2 cellular contexts compared by ENCODE assay signal in the genomic region with DNA sequence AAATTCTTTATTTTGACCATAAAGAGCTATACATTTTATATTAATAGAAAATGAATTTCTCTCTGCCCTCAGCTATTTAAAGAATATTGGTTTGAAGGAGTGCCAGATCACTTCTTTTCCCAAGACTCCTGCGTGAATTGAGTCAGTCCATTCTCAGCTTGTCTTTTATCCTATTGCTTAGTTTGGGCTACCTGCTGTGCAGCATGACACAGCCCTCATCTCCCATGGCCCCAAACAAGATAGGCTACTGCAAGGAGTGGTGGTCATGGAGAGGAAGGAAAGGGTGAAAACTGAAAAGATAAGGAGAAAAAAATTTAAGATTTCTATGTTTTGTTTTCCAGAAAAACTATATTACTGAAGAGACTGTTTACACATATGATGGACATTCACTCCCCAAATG.
TF ChIP-seq lines count a peak whose summit lies in the region.

No MANE protein-coding gene starts in this region.

TF ChIP-seq in GM23338, 12 proteins besides CTCF, POLR2A, EP300 and RAD21 (continues in another document):
- TF ChIP-seq REST (IDR thresholded peaks at IDR 0.05; ENCODE audit: unreplicated experiment) (no peak), STAT1 (IDR thresholded peaks at IDR 0.05; ENCODE audit: unreplicated experiment) (no peak), POLR2AphosphoS5 (IDR thresholded peaks at IDR 0.05; ENCODE audit: low read depth) (no peak), CREB1 (CRISPR knock-in tag; IDR thresholded peaks at IDR 0.05; ENCODE audit: low read depth) (no peak), EZH2 (IDR thresholded peaks at IDR 0.05; ENCODE audit: low read depth, unreplicated experiment) (no peak), NANOG (IDR thresholded peaks at IDR 0.05; ENCODE audit: borderline replicate concordance) (no peak), ZNF462 (CRISPR knock-in tag; IDR thresholded peaks at IDR 0.05) (no peak), ZNF331 (CRISPR knock-in tag; IDR thresholded peaks at IDR 0.05; ENCODE audit: low read depth) (no peak), EZH2phosphoT487 (IDR thresholded peaks at IDR 0.05; ENCODE audit: unreplicated experiment) (no peak)
- TF ChIP-seq, protein P1, sequence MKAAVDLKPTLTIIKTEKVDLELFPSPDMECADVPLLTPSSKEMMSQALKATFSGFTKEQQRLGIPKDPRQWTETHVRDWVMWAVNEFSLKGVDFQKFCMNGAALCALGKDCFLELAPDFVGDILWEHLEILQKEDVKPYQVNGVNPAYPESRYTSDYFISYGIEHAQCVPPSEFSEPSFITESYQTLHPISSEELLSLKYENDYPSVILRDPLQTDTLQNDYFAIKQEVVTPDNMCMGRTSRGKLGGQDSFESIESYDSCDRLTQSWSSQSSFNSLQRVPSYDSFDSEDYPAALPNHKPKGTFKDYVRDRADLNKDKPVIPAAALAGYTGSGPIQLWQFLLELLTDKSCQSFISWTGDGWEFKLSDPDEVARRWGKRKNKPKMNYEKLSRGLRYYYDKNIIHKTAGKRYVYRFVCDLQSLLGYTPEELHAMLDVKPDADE (IDR thresholded peaks at IDR 0.05): no peak

TF ChIP-seq in K562, 482 proteins besides CTCF, POLR2A, EP300 and RAD21:
- TF ChIP-seq, protein P2, sequence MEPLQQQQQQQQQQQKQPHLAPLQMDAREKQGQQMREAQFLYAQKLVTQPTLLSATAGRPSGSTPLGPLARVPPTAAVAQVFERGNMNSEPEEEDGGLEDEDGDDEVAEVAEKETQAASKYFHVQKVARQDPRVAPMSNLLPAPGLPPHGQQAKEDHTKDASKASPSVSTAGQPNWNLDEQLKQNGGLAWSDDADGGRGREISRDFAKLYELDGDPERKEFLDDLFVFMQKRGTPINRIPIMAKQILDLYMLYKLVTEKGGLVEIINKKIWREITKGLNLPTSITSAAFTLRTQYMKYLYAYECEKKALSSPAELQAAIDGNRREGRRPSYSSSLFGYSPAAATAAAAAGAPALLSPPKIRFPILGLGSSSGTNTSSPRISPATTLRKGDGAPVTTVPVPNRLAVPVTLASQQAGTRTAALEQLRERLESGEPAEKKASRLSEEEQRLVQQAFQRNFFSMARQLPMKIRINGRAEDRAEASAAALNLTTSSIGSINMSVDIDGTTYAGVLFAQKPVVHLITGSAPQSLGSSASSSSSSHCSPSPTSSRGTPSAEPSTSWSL (CRISPR knock-in tag; IDR thresholded peaks at IDR 0.05; ENCODE audit: borderline replicate concordance): no peak
- TF ChIP-seq, protein P3, sequence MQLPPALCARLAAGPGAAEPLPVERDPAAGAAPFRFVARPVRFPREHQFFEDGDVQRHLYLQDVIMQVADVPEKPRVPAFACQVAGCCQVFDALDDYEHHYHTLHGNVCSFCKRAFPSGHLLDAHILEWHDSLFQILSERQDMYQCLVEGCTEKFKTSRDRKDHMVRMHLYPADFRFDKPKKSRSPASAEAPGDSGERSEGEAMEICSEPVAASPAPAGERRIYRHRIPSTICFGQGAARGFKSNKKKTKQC (CRISPR knock-in tag; IDR thresholded peaks at IDR 0.05): no peak
- TF ChIP-seq USF1 (CRISPR knock-in tag; IDR thresholded peaks at IDR 0.05): no peak
- no peak for TF ChIP-seq ETV6 (IDR thresholded peaks at IDR 0.05; ENCODE audit: borderline replicate concordance in 1 of 2, low read depth in 2 of 2, low read length in 1 of 2)
- no peak for TF ChIP-seq ETV6 (CRISPR knock-in tag; IDR thresholded peaks at IDR 0.05; ENCODE audit: borderline replicate concordance)
- peak; percentile 34; the same call in 1 of the 2 replicates for TF ChIP-seq NFE2 (IDR thresholded peaks at IDR 0.05; ENCODE audit: low read depth)
- TF ChIP-seq GTF2E2 (tag; IDR thresholded peaks at IDR 0.05): no peak
- TF ChIP-seq TAF1 (IDR thresholded peaks at IDR 0.05; ENCODE audit: control insufficient read depth, extremely low read depth, insufficient read depth, low read length, severe bottlenecking): no peak
- no peak for TF ChIP-seq CXXC5 (CRISPR knock-in tag; IDR thresholded peaks at IDR 0.05)
- no peak for TF ChIP-seq ERF (CRISPR knock-in tag; IDR thresholded peaks at IDR 0.05)
TF ChIP-seq in K562: peak in this region for 1.
